8 cellular contexts compared by ENCODE assay signal in the genomic region with DNA sequence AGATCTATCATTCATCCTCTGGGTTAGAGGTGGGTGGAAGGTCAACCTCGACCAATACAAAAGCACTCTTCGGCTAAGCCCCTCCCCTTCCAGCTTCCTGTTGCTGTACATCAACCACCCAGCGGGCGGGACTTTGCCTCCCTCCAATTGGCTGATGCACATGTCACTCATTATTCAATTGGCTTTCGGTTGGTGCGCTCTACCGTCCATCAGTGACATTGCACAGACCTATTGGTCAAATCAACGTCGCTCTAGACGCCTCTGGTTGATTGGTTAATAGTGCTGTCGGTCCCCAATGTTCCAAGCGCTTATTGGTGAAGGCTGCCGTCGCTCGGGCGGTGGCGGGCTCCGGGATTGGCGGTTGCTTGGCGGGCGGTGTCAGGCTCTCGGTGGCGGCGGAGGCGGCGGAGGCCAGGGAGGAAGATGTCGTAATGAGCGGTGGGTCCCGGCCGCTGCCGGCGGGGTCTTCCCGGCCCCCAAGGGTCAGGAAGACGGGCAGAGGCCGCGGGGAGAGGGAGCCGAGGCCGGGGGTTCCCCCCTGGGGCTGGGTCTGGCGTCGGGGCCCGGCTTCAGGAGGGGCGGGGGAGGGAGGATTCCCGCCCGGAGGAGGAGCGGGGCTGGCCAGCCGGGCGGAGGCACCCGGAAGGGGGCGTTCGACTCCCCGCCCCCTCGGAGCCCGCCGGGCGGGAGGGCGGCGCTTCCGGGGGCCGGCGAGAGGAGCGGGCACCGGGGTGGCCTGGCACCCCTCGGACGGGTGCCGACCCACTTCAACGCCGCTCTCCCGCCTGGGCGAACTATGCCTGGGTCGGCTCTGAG. TPM values are rescaled to one million over a fixed set of nuclear protein-coding genes. Genes with fewer than 3 reads are reported as not detected.
DNase-seq lines count a peak whose midpoint lies in the region; ATAC-seq and TF ChIP-seq lines count a peak whose summit lies in the region.

A gene (plus strand): TSS at position 381 of the 816 bp plus-strand sequence. CDS start 51 bp downstream, at position 432.

- peak within 1 kb of the TSS; percentile 97 for H2AFZ ChIP-seq in IMR-90 (replicated peaks; ENCODE audit: low read length, poor library complexity)

- in situ Hi-C loops in IMR-90 (cut with MboI; ENCODE audit: low sequenced_read_pairs): no loop called here

- no peak within 1 kb of the TSS; the same call in 2 of the 3 replicates for H2BK15ac ChIP-seq in IMR-90 (ENCODE audit: low read depth, low read length)

- TF ChIP-seq POLR2A in IMR-90 (IDR thresholded peaks at IDR 0.05; ENCODE audit: low read depth, low read length): peak; percentile 82

- peak within 1 kb of the TSS; percentile 91 for H2BK5ac ChIP-seq in IMR-90 (ENCODE audit: low read depth, low read length, poor library complexity, severe bottlenecking)

- peaks cover 1% of the 10 kb centered on the region; the same call in 1 of the 2 replicates for H3K4me1 ChIP-seq in IMR-90 (ENCODE audit: control insufficient read depth, insufficient read depth, low read length)

- peak within 1 kb of the TSS; percentile 95 for H2AK5ac ChIP-seq in IMR-90 (ENCODE audit: low read depth, low read length)

- intact Hi-C loops in IMR-90 (cut with micrococcal nuclease): loop anchor here (1.0 kb wide), 3 partner anchors 45 to 122 kb away; a partner anchor contains a TSS

- TF ChIP-seq CTCF in IMR-90 (conservative IDR thresholded peaks at IDR 0.05; ENCODE audit: low read depth, low read length): no peak

- ATAC-seq in GM21528 (IDR thresholded peaks at IDR 0.05; ENCODE audit: low FRiP score, unreplicated experiment) (peak; percentile 90), IMR-90 (ENCODE audit: low read depth) (peak; percentile 92)

- peak; percentile 100 for DNase-seq in DMS 273 (lab: John Stamatoyannopoulos, UW; ENCODE audit: unreplicated experiment)
- DNase-seq in IMR-90: peak; percentile 100
- DNase-seq in OCI-M1 (lab: John Stamatoyannopoulos, UW): peak; percentile 100
- peak; percentile 100 for DNase-seq in activated T-cell treated with anti-CD3 and anti-CD28 coated beads for 24 hours (ENCODE audit: low read depth)
- DNase-seq in epidermal melanocyte (ENCODE audit: insufficient read length, low spot score): peak; percentile 100
- DNase-seq in middle frontal gyrus (ENCODE audit: extremely low spot score, low spot score): peak; percentile 99
- DNase-seq in stimulated activated CD8-positive, alpha-beta memory T cell treated with anti-CD3 and anti-CD28 coated beads, Interleukin-2, amount 100 ng/mL, for 48 hours (ENCODE audit: low read depth in 2 of 2): peak; percentile 96 to 99

- peak within 1 kb of the TSS; percentile 97 for H3K9ac ChIP-seq in IMR-90 (ENCODE audit: low read depth, low read length)

- peak within 1 kb of the TSS; percentile 97 for H3K4me3 ChIP-seq in IMR-90 (ENCODE audit: insufficient read depth, low read depth, low read length)

- H2AK9ac ChIP-seq in IMR-90 (replicated peaks; ENCODE audit: low read depth, low read length, poor library complexity): peak within 1 kb of the TSS; percentile 95

- dilution Hi-C loops in IMR-90 (cut with HindIII; ENCODE audit: low sequenced_read_pairs, unreplicated experiment): no loop called here

- H3K9me3 ChIP-seq in IMR-90 (ENCODE audit: control insufficient read depth, insufficient read depth, low read length): no peaks in the 10 kb centered on the region

- H2BK20ac ChIP-seq in IMR-90 (ENCODE audit: low read depth, low read length): no peak within 1 kb of the TSS

- no peak for TF ChIP-seq RAD21 in IMR-90 (IDR thresholded peaks at IDR 0.05; ENCODE audit: low read length)

- peak within 1 kb of the TSS; percentile 64; the same call in 1 of the 2 replicates for H2BK120ac ChIP-seq in IMR-90 (ENCODE audit: low read depth, low read length)

- POLR2A ChIA-PET in IMR-90 (lab: Charles Lee; ENCODE audit: unreplicated experiment): interaction anchor here (0.7 kb wide), 1 partner anchor 65 kb away, joined by 3 read pairs; a partner anchor contains a TSS

- H3K27ac ChIP-seq in IMR-90 (ENCODE audit: insufficient read depth, low read length): peak within 1 kb of the TSS; percentile 94

- BruUV-seq in IMR-90 (replicated peaks; lab: Mats Ljungman, UMichigan): no TSS peak

- CTCF ChIA-PET in IMR-90 (lab: Yijun Ruan, JAX): interaction anchor here (0.8 to 1.5 kb wide), 3 partner anchors 54 to 59 kb away, joined by 3 to 11 read pairs (median 3); a partner anchor contains a TSS

- 0% methylated on average over 32 of the region's 70 CpGs; no CpG with 5 or more reads in 1 of the 2 experiments for WGBS in IMR-90 (ENCODE audit: extremely low coverage in 2 of 2, insufficient read length in 1 of 2), 2 experiments

- H3K4ac ChIP-seq in IMR-90 (ENCODE audit: low read depth, low read length): peak within 1 kb of the TSS; percentile 95

- no peaks in the 10 kb centered on the region for H3K27me3 ChIP-seq in IMR-90 (ENCODE audit: control insufficient read depth, insufficient read depth, low read length)

- H4K20me1 ChIP-seq in IMR-90 (ENCODE audit: insufficient read depth, low read length): no peaks in the 10 kb centered on the region

- peak within 1 kb of the TSS; percentile 94 for H4K91ac ChIP-seq in IMR-90 (ENCODE audit: insufficient read depth, low read depth, low read length)

- peak within 1 kb of the TSS; percentile 87 for H3K56ac ChIP-seq in IMR-90 (ENCODE audit: extremely low read depth, insufficient read depth, low read length)

- peak within 1 kb of the TSS; percentile 96 for H3K23ac ChIP-seq in IMR-90 (ENCODE audit: low read depth, low read length)

- peak within 1 kb of the TSS; percentile 96 to 99 for H4K8ac ChIP-seq in IMR-90 (ENCODE audit: low read depth in 2 of 2, low read length in 2 of 2)

- peak within 1 kb of the TSS; percentile 97 for H3K14ac ChIP-seq in IMR-90 (replicated peaks; ENCODE audit: low read depth, low read length)

- no peaks in the 10 kb centered on the region for H3K36me3 ChIP-seq in IMR-90 (ENCODE audit: control insufficient read depth, insufficient read depth, low read length)

- H3K18ac ChIP-seq in IMR-90 (ENCODE audit: low read depth, low read length): peak within 1 kb of the TSS; percentile 78

- peak within 1 kb of the TSS; percentile 95 for H4K5ac ChIP-seq in IMR-90 (ENCODE audit: low read depth, low read length)

- H3K79me1 ChIP-seq in IMR-90 (ENCODE audit: low read depth in 1 of 2, low read length in 2 of 2): peaks cover 26 to 55% of the 10 kb centered on the region in 2 experiments

- 0 out of 2 replicates have a peak, but pooled peaks cover 7% of the 10 kb centered on the region for H3K9me1 ChIP-seq in IMR-90 (ENCODE audit: insufficient read depth, low read length)

- peak within 1 kb of the TSS; percentile 98 for H3K4me2 ChIP-seq in IMR-90 (ENCODE audit: low read depth, low read length)

TF ChIP-seq in IMR-90, 13 proteins besides CTCF, POLR2A, EP300 and RAD21:
- TF ChIP-seq FOS (IDR thresholded peaks at IDR 0.05; ENCODE audit: low read depth, low read length) (peak; percentile 95), MXI1 (IDR thresholded peaks at IDR 0.05; ENCODE audit: borderline replicate concordance, low read depth, low read length) (no peak), MAZ (IDR thresholded peaks at IDR 0.05; ENCODE audit: borderline replicate concordance, low read depth, low read length) (peak; percentile 99), CEBPB (IDR thresholded peaks at IDR 0.05; ENCODE audit: low read depth, low read length) (peak; percentile 87), BHLHE40 (IDR thresholded peaks at IDR 0.05; ENCODE audit: low read depth, low read length) (no peak), RCOR1 (IDR thresholded peaks at IDR 0.05; ENCODE audit: insufficient replicate concordance, low read length) (peak; percentile 10)

RNA-seq across cellular contexts. Expression of the gene that starts here (rescaled TPM):
- 0.72 and 1.4 TPM in 2 replicates for total RNA-seq in IMR-90 (2012; rRNA removed)
- polyA plus RNA-seq in IMR-90 (2012; rRNA removed): 13.8 and 14.0 TPM in 2 replicates
- 7.4 and 17.7 TPM in 2 replicates for polyA plus RNA-seq in IMR-90 (2012; cell fraction: cytosol; rRNA removed)
- 23.1 and 23.5 TPM in 2 replicates for polyA plus RNA-seq in IMR-90 (2012; cell fraction: nucleus; rRNA removed; ENCODE audit: low replicate concordance)

Comparison
In these comparisons a context has a peak if more than half of its experiments do, and no peak if none do; other contexts are left out.
1. Peak in every context shown above with its lines: DNase-seq, ATAC-seq, H3K4me3 ChIP-seq and H3K27ac ChIP-seq.